2 cellular contexts compared by ENCODE assay signal in the genomic region with DNA sequence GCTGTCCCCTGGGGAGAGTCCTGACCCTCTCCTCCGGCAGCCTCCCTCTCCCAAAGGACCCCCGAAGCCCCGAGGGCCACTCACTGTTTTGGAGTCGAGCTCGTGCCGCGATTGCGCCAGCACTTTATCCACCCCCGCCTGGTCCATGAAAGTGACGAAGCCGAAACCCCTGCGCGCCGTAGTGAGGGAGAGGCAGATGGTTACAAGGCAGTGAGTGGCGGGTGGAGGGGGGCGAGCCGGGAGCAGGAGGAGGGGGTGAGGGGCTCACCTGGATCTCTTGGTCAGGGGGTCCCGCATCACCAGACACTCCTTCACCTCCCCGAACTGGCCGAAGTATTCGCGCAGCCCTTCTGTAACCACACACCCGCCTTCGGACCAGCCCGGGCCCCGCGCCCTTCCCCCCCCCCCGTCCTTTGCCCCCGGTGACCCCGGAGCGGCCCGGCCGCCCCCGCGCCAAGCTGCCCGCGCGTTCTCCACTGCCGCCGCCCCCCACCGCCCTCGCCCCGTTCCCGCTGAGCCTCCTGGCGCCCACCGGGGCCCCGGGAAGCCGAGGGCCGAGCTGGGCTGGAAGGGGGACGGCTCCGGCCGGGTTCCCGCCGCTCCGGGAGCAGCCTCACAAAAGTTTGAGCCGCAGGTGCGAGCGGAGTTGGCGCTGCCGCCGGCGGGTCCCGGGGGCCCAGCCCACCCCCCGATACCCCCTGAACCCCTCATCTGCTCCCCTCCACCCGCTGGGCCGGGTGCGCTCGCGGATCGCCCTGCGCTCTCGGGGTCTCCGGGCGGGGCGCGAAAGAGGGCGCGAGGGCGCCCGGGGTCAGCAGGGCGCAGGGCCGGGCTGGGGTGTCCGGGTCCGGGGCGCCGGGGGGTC.
A peak's percentile ranks its signal among the peaks of the same experiment; 100 is the strongest.
TF ChIP-seq lines count a peak whose summit lies in the region.

No MANE protein-coding gene starts in this region.

TF ChIP-seq in A549, 52 proteins besides CTCF, POLR2A, EP300 and RAD21:
- TF ChIP-seq REST (IDR thresholded peaks at IDR 0.05) (no peak), TP53 (CRISPR knock-in tag; IDR thresholded peaks at IDR 0.05) (no peak), RNF2 (IDR thresholded peaks at IDR 0.05; ENCODE audit: borderline replicate concordance, low read depth) (no peak), HOXB13 (CRISPR knock-in tag; IDR thresholded peaks at IDR 0.05; ENCODE audit: low read depth) (no peak), E2F6 (IDR thresholded peaks at IDR 0.05; ENCODE audit: borderline replicate concordance, low read depth) (no peak)

TF ChIP-seq in H1, 55 proteins besides CTCF, POLR2A, EP300 and RAD21:
- TF ChIP-seq MAX (IDR thresholded peaks at IDR 0.05) (0 out of 2 replicates have a peak, but pooled peaks have one; percentile 11), EGR1 (IDR thresholded peaks at IDR 0.05; ENCODE audit: borderline replicate concordance, low read depth, low read length) (0 out of 2 replicates have a peak, but pooled peaks have one; percentile 38), POU5F1 (IDR thresholded peaks at IDR 0.05; ENCODE audit: low read depth, low read length) (no peak), E2F6 (IDR thresholded peaks at IDR 0.05) (peak; percentile 27; the same call in 1 of the 2 replicates), EZH2 (IDR thresholded peaks at IDR 0.05; ENCODE audit: low read depth, low read length, severe bottlenecking) (no peak), TAF1 (IDR thresholded peaks at IDR 0.05; ENCODE audit: low read depth, low read length) (0 out of 2 replicates have a peak, but pooled peaks have one; percentile 8), SAP30 (IDR thresholded peaks at IDR 0.05; ENCODE audit: insufficient read depth, insufficient replicate concordance, low read length) (no peak), SP1 (IDR thresholded peaks at IDR 0.05; ENCODE audit: low read depth, low read length) (no peak), RBBP5 (IDR thresholded peaks at IDR 0.05; ENCODE audit: borderline replicate concordance, low read depth, low read length) (no peak), RXRA (IDR thresholded peaks at IDR 0.05; ENCODE audit: insufficient read depth, low read depth, low read length) (no peak), TCF12 (IDR thresholded peaks at IDR 0.05; ENCODE audit: low read depth, low read length) (no peak), ASH2L (IDR thresholded peaks at IDR 0.05; ENCODE audit: low read length) (no peak), CEBPB (IDR thresholded peaks at IDR 0.05; ENCODE audit: low read depth, low read length) (0 out of 2 replicates have a peak, but pooled peaks have one; percentile 15), BCL11A (IDR thresholded peaks at IDR 0.05; ENCODE audit: low read depth in 2 of 2, low read length in 2 of 2) (no peak), HDAC2 (IDR thresholded peaks at IDR 0.05; ENCODE audit: borderline replicate concordance in 1 of 2, low read depth in 2 of 2, low read length in 2 of 2) (0 out of 4 replicates have a peak, but pooled peaks of 1 of the 2 experiments have one; percentile 24), SIX5 (IDR thresholded peaks at IDR 0.05; ENCODE audit: low read depth, low read length) (no peak), PHF8 (conservative IDR thresholded peaks at IDR 0.05; ENCODE audit: low read depth, low read length) (peak; percentile 54; the same call in 1 of the 2 replicates), JUND (IDR thresholded peaks at IDR 0.05; ENCODE audit: low read length) (no peak), CREB1 (IDR thresholded peaks at IDR 0.05) (no peak)
TF ChIP-seq in H1: peak in this region for 7.
